ENCODE assay signal across 12 cellular contexts in the genomic region with DNA sequence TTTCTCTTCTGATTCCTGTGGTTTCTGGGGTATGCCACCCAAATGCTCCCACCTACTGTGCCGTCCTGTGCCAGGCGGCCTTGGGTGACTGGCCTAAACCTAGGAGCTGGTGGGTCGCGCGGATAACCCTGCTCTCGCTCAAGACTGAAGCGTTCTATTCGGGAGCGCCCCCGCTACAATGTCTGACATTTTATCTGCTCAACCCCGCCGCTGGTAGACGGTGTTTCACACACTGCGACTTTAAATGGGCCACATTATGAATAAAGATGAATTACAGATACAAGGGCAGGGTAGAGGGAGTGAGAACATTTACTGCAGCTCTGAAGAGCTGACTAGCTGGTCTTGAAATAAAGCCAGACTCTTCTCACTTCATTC. TPM values are rescaled to one million over a fixed set of nuclear protein-coding genes. Genes with fewer than 3 reads are reported as not detected.
A peak's percentile ranks its signal among the peaks of the same experiment; 100 is the strongest.
DNase-seq lines count a peak whose midpoint lies in the region; ATAC-seq and TF ChIP-seq lines count a peak whose summit lies in the region.
"Had no signal": no experiment of that assay in that cellular context is flagged by ENCODE, and none has a peak within 500 bp of the region (broad histone marks: within the 10 kb centered on the region; RNA-seq: fewer than 3 reads in every experiment).

No MANE protein-coding gene starts in this region.

- no peak overlapping the region for H2AFZ ChIP-seq in trophoblast cell (ENCODE audit: insufficient read depth, low read length, poor library complexity)

- H3K23ac ChIP-seq in trophoblast cell (ENCODE audit: low read length), result no peak overlapping the region

- H3K4me1 ChIP-seq in trophoblast cell (ENCODE audit: control insufficient read depth in 1 of 2, insufficient read depth in 2 of 2, low read length in 2 of 2), result peaks cover 10 to 23% of the 10 kb centered on the region in 2 experiments

- no peak overlapping the region for H4K12ac ChIP-seq in trophoblast cell (ENCODE audit: low read depth, low read length)

- H3K4me1 Mint-ChIP-seq in T-cell, result peaks cover 17 to 30% (median 24%) of the 10 kb centered on the region in 3 donors
- peaks cover 12% of the 10 kb centered on the region for H3K4me1 Mint-ChIP-seq in glutamatergic neuron (ENCODE audit: low read depth, unreplicated experiment)

- WGBS in trophoblast cell (ENCODE audit: extremely low coverage, insufficient coverage, insufficient read length), result no CpG with 5 or more reads among the region's 14 CpGs

- no peak overlapping the region for H2BK120ac ChIP-seq in trophoblast cell (ENCODE audit: insufficient read depth, low read length, poor library complexity)

- peak overlapping the region; percentile 97 for H3K4me2 ChIP-seq in trophoblast cell (ENCODE audit: low read length)

- no peak overlapping the region for H3K4ac ChIP-seq in trophoblast cell (ENCODE audit: low read depth, low read length)

- no peak for ATAC-seq in T-cell (replicated peaks in 1 of 4)
- no peak for ATAC-seq in HG03469 (IDR thresholded peaks at IDR 0.05; ENCODE audit: unreplicated experiment)
- ATAC-seq in HG02588 (IDR thresholded peaks at IDR 0.05; ENCODE audit: unreplicated experiment), result no peak

- H3K9me3 Mint-ChIP-seq in T-cell (peaks cover 0 to 8% (median 5%) of the 10 kb centered on the region in 3 donors), glutamatergic neuron (ENCODE audit: unreplicated experiment) (peaks cover 6% of the 10 kb centered on the region)

- peak overlapping the region; percentile 8 for H4K91ac ChIP-seq in trophoblast cell (ENCODE audit: low read depth, low read length)

- no peak overlapping the region for H3K4me3 ChIP-seq in trophoblast cell (ENCODE audit: low read depth, low read length)
- H3K4me3 ChIP-seq: HAP-1 had no signal

- no peak overlapping the region for H3K27ac ChIP-seq in trophoblast cell (ENCODE audit: low read depth, low read length)

- peak; percentile 38 for DNase-seq in G401 (ENCODE audit: low spot score)
- DNase-seq in T-cell, result no peak
- DNase-seq in glutamatergic neuron, result no peak
- DNase-seq in trophoblast cell, result no peak
- no peak for DNase-seq in NCI-H446 treated with DMSO at 0.1 percent for 48 hours (lab: John Stamatoyannopoulos, UW)
- DNase-seq in GM10266 (ENCODE audit: extremely low spot score), result no peak
- DNase-seq: DMS79, NCI-H2029 treated with DMSO at 0.1 percent for 48 hours, SHP77 had no signal

- H3K36me3 Mint-ChIP-seq in T-cell, result peaks cover 5% of the 10 kb centered on the region
- peaks cover 10% of the 10 kb centered on the region for H3K36me3 Mint-ChIP-seq in glutamatergic neuron (ENCODE audit: unreplicated experiment)

- CTCF ChIA-PET in T-cell (lab: Charles Lee), result no interaction called here

- TF ChIP-seq CTCF in glutamatergic neuron (IDR thresholded peaks at IDR 0.05; ENCODE audit: partially characterized antibody, unreplicated experiment), result no peak
- no peak for TF ChIP-seq CTCF in GM10266 (IDR thresholded peaks at IDR 0.05; ENCODE audit: control insufficient read depth, insufficient read depth, low read depth, missing control alignments)

- no peak overlapping the region for H2BK5ac ChIP-seq in trophoblast cell (ENCODE audit: low read depth, low read length, poor library complexity)

- peaks cover 3% of the 10 kb centered on the region for H3K79me2 ChIP-seq in trophoblast cell (ENCODE audit: control insufficient read depth, insufficient read depth, low read length, poor library complexity)

- peak overlapping the region; percentile 24 for H3K9ac ChIP-seq in trophoblast cell (ENCODE audit: low read length)

- H3K36me3 ChIP-seq in trophoblast cell (ENCODE audit: control insufficient read depth in 1 of 2, insufficient read depth in 2 of 2, low read length in 2 of 2), result no peaks in the 10 kb centered on the region
- H3K36me3 ChIP-seq: HAP-1 had no signal

- peaks cover 6% of the 10 kb centered on the region for H3K9me3 ChIP-seq in trophoblast cell (ENCODE audit: insufficient read depth, low read depth, low read length)
- H3K9me3 ChIP-seq: HAP-1 had no signal

- H3K27ac Mint-ChIP-seq in T-cell (no peak overlapping the region), glutamatergic neuron (ENCODE audit: unreplicated experiment) (no peak overlapping the region)

- no peaks in the 10 kb centered on the region for H3K27me3 ChIP-seq in trophoblast cell (ENCODE audit: insufficient read depth, low read length)

- peak overlapping the region; percentile 8 for H3K18ac ChIP-seq in trophoblast cell (ENCODE audit: low read length)

- peak overlapping the region; percentile 30 for H2BK12ac ChIP-seq in trophoblast cell (ENCODE audit: low read length)

- POLR2A ChIA-PET in T-cell (lab: Charles Lee), result no interaction called here

- peak overlapping the region; percentile 52 to 97 (median 58) for H3K4me3 Mint-ChIP-seq in T-cell
- H3K4me3 Mint-ChIP-seq in glutamatergic neuron (ENCODE audit: unreplicated experiment), result peak overlapping the region; percentile 99

- peaks cover 13% of the 10 kb centered on the region for H3K79me1 ChIP-seq in trophoblast cell (ENCODE audit: low read length)

- no peak overlapping the region for H3K14ac ChIP-seq in trophoblast cell (ENCODE audit: low read length)

- in situ Hi-C loops in G401 (cut with HindIII; ENCODE audit: low sequenced_read_pairs), result no loop called here

- H2AK5ac ChIP-seq in trophoblast cell (ENCODE audit: low read length), result no peak overlapping the region

- H3K27me3 Mint-ChIP-seq in T-cell (peaks cover 13 to 24% of the 10 kb centered on the region in 2 donors), glutamatergic neuron (ENCODE audit: unreplicated experiment) (peaks cover 13% of the 10 kb centered on the region)

- H4K8ac ChIP-seq in trophoblast cell (ENCODE audit: low read depth, low read length), result no peak overlapping the region

RNA-seq across cellular contexts. Expression of a gene that starts 0.8 kb away (rescaled TPM):
- 6.7 and 7.0 TPM in 2 replicates for total RNA-seq in G401 (2014; rRNA removed; shearing (Covaris generic))
- total RNA-seq in T-cell, result 10 to 100 TPM; 23.4 to 35.5 (median 29.2) TPM
- total RNA-seq in glutamatergic neuron (ENCODE audit: unreplicated experiment), result 104 TPM
- 13.6 and 13.7 TPM in 2 replicates for polyA plus RNA-seq in trophoblast cell (2013)
